Comparison of ENCODE assay signal across 15 cellular contexts in genomic region chr17:73705594-73705993, GRCh38.
DNase-seq lines count a peak whose midpoint lies in the region; ATAC-seq, FAIRE-seq and TF ChIP-seq lines count a peak whose summit lies in the region.
"Had no signal": no experiment of that assay in that cellular context is flagged by ENCODE, and none has a peak within 500 bp of the region (broad histone marks: within the 10 kb centered on the region; RNA-seq: fewer than 3 reads in every experiment).

No MANE protein-coding gene starts in this region.

- no peaks in the 10 kb centered on the region for H3K4me1 Mint-ChIP-seq in MCF 10A (ENCODE audit: insufficient read depth, unreplicated experiment)

- H4K20me1 ChIP-seq in mammary epithelial cell (ENCODE audit: insufficient read depth, low read length), result no peaks in the 10 kb centered on the region
- H4K20me1 ChIP-seq in hepatocyte (ENCODE audit: insufficient read depth, poor library complexity, severe bottlenecking), result no peaks in the 10 kb centered on the region

- no peaks in the 10 kb centered on the region for H3K36me3 Mint-ChIP-seq in MCF 10A (ENCODE audit: insufficient read depth, unreplicated experiment)

- DNase-seq in MCF 10A (ENCODE audit: unreplicated experiment), result peak; percentile 49
- DNase-seq in mammary epithelial cell, result no peak
- DNase-seq in SK-N-DZ (ENCODE audit: low spot score), result peak; percentile 50
- DNase-seq in hepatocyte (ENCODE audit: low spot score), result peak; percentile 79
- peak; percentile 97 for DNase-seq in urothelium cell line (ENCODE audit: low spot score)
- DNase-seq: activated T-cell treated with anti-CD3 and anti-CD28 coated beads, Interleukin-2, amount 50 U/mL, for 24 hours; MV-4-11; OCI-M1; stimulated activated CD4-positive, alpha-beta T cell treated with anti-CD3 and anti-CD28 coated beads, Interleukin-2, amount 100 ng/mL, for 48 hours; stimulated activated naive CD8-positive, alpha-beta T cell treated with anti-CD3 and anti-CD28 coated beads, Interleukin-15, amount 100 ng/mL, for 72 hours had no signal

- H3K27me3 ChIP-seq in mammary epithelial cell (ENCODE audit: insufficient read depth, low read length), result no peaks in the 10 kb centered on the region
- H3K27me3 ChIP-seq in hepatocyte, result no peaks in the 10 kb centered on the region

- H3K4me3 ChIP-seq in mammary epithelial cell (replicated peaks in 1 of 3; ENCODE audit: insufficient read depth in 1 of 3, low read depth in 2 of 3, low read length in 3 of 3), result no peak overlapping the region
- H3K4me3 ChIP-seq in hepatocyte, result no peak overlapping the region
- H3K4me3 ChIP-seq: cardiac muscle cell had no signal

- no peak overlapping the region for H3K27ac ChIP-seq in mammary epithelial cell (ENCODE audit: insufficient read depth, low read depth, low read length)
- no peak overlapping the region for H3K27ac ChIP-seq in hepatocyte
- H3K27ac ChIP-seq: cardiac muscle cell had no signal

- H2AFZ ChIP-seq in mammary epithelial cell (ENCODE audit: low read depth, low read length), result no peak overlapping the region
- H2AFZ ChIP-seq in hepatocyte, result no peak overlapping the region

- H3K4me3 Mint-ChIP-seq in MCF 10A (ENCODE audit: unreplicated experiment), result no peak overlapping the region
- H3K4me3 Mint-ChIP-seq: activated T-cell treated with anti-CD3 and anti-CD28 coated beads, Interleukin-2, amount 50 U/mL, for 24 hours; stimulated activated naive CD8-positive, alpha-beta T cell treated with anti-CD3 and anti-CD28 coated beads, Interleukin-15, amount 100 ng/mL, for 72 hours had no signal

- ATAC-seq in GM19395 (IDR thresholded peaks at IDR 0.05; ENCODE audit: unreplicated experiment) (no peak), HG03439 (IDR thresholded peaks at IDR 0.05; ENCODE audit: unreplicated experiment) (no peak), GM21526 (IDR thresholded peaks at IDR 0.05; ENCODE audit: low FRiP score, unreplicated experiment) (no peak)
- ATAC-seq: HCT116; stimulated activated naive CD8-positive, alpha-beta T cell treated with anti-CD3 and anti-CD28 coated beads, Interleukin-15, amount 100 ng/mL, for 72 hours had no signal

- peaks cover 30% of the 10 kb centered on the region for H3K27me3 Mint-ChIP-seq in MCF 10A (ENCODE audit: insufficient read depth, unreplicated experiment)
- H3K27me3 Mint-ChIP-seq: activated T-cell treated with anti-CD3 and anti-CD28 coated beads, Interleukin-2, amount 50 U/mL, for 24 hours; stimulated activated naive CD8-positive, alpha-beta T cell treated with anti-CD3 and anti-CD28 coated beads, Interleukin-15, amount 100 ng/mL, for 72 hours had no signal

- dilution Hi-C loops in mammary epithelial cell (cut with HindIII; ENCODE audit: low sequenced_read_pairs), result loop anchor here (25.0 kb wide), 1 partner anchor 268 kb away; no protein-coding TSS in a partner anchor

- H3K4me1 ChIP-seq in mammary epithelial cell (ENCODE audit: insufficient read depth, low read length) (peaks cover 5% of the 10 kb centered on the region), hepatocyte (ENCODE audit: insufficient read depth) (no peaks in the 10 kb centered on the region)

- H3K4me2 ChIP-seq in mammary epithelial cell (ENCODE audit: insufficient read depth, low read depth, low read length) (no peak overlapping the region), hepatocyte (no peak overlapping the region)

- POLR2A ChIA-PET in MCF 10A (lab: Yijun Ruan, JAX), result no interaction called here

- H3K9me3 Mint-ChIP-seq in MCF 10A (ENCODE audit: unreplicated experiment), result peaks cover 6% of the 10 kb centered on the region
- H3K9me3 Mint-ChIP-seq: activated T-cell treated with anti-CD3 and anti-CD28 coated beads, Interleukin-2, amount 50 U/mL, for 24 hours had no signal

- H3K9ac ChIP-seq in mammary epithelial cell (ENCODE audit: insufficient read depth, low read length), result no peak overlapping the region

- H3K36me3 ChIP-seq in mammary epithelial cell (ENCODE audit: insufficient read depth, low read length) (no peaks in the 10 kb centered on the region), hepatocyte (replicated peaks; ENCODE audit: insufficient read depth, low read depth) (no peaks in the 10 kb centered on the region)
- H3K36me3 ChIP-seq: cardiac muscle cell had no signal

- intact Hi-C loops in MCF 10A (cut with micrococcal nuclease), result no loop called here
- intact Hi-C loops in mammary epithelial cell (cut with micrococcal nuclease), result no loop called here

- no peaks in the 10 kb centered on the region for H3K9me2 ChIP-seq in hepatocyte (replicated peaks; ENCODE audit: insufficient read depth)

- 74% methylated on average over 7 of the region's 7 CpGs for WGBS in mammary epithelial cell (ENCODE audit: low coverage, missing lambda C conversion rate)
- WGBS in hepatocyte (ENCODE audit: low lambda C conversion rate, missing lambda C conversion rate), result 71% methylated on average over 7 of the region's 7 CpGs

- BruUV-seq in MCF 10A (replicated peaks; lab: Mats Ljungman, UMichigan) (no TSS peak), mammary epithelial cell (replicated peaks; lab: Mats Ljungman, UMichigan) (no TSS peak)

- CTCF ChIA-PET in MCF 10A (lab: Yijun Ruan, JAX), result interaction anchor here (0.6 to 1.0 kb wide), 3 partner anchors 276 to 371 kb away, joined by 3 to 4 read pairs (median 3); no protein-coding TSS in a partner anchor
- CTCF ChIA-PET in mammary epithelial cell (lab: Charles Lee; ENCODE audit: low non-redundant PET), result no interaction called here

- no peak overlapping the region for H3K27ac Mint-ChIP-seq in MCF 10A (ENCODE audit: low read depth, unreplicated experiment)
- H3K27ac Mint-ChIP-seq: activated T-cell treated with anti-CD3 and anti-CD28 coated beads, Interleukin-2, amount 50 U/mL, for 24 hours; stimulated activated naive CD8-positive, alpha-beta T cell treated with anti-CD3 and anti-CD28 coated beads, Interleukin-15, amount 100 ng/mL, for 72 hours had no signal

- H3K79me2 ChIP-seq in mammary epithelial cell (ENCODE audit: insufficient read depth, low read length) (no peaks in the 10 kb centered on the region), hepatocyte (no peaks in the 10 kb centered on the region)

- TF ChIP-seq CTCF in MCF 10A (IDR thresholded peaks at IDR 0.05; ENCODE audit: unreplicated experiment) (no peak), mammary epithelial cell (conservative IDR thresholded peaks at IDR 0.05 in 1 of 2, IDR thresholded peaks at IDR 0.05 in 1 of 2; ENCODE audit: extremely low read depth in 1 of 2, insufficient read depth in 1 of 2, low read depth in 1 of 2, low read length in 2 of 2) (no peak), hepatocyte (IDR thresholded peaks at IDR 0.05; ENCODE audit: poor library complexity) (no peak)

- in situ Hi-C loops in mammary epithelial cell (cut with MboI; ENCODE audit: low sequenced_read_pairs in 2 of 2), result loop anchor here in 1 of 2 donors (10.0 kb wide), 1 partner anchor 271 kb away; no protein-coding TSS in a partner anchor

- peak; percentile 99 for FAIRE-seq in urothelium cell line (lab: Jason Lieb, UNC)

- H3K9me3 ChIP-seq in mammary epithelial cell (replicated peaks; ENCODE audit: insufficient read depth, low read length), result no peaks in the 10 kb centered on the region
- H3K9me3 ChIP-seq in hepatocyte (ENCODE audit: low read depth), result no peaks in the 10 kb centered on the region
